In the genomic region with DNA sequence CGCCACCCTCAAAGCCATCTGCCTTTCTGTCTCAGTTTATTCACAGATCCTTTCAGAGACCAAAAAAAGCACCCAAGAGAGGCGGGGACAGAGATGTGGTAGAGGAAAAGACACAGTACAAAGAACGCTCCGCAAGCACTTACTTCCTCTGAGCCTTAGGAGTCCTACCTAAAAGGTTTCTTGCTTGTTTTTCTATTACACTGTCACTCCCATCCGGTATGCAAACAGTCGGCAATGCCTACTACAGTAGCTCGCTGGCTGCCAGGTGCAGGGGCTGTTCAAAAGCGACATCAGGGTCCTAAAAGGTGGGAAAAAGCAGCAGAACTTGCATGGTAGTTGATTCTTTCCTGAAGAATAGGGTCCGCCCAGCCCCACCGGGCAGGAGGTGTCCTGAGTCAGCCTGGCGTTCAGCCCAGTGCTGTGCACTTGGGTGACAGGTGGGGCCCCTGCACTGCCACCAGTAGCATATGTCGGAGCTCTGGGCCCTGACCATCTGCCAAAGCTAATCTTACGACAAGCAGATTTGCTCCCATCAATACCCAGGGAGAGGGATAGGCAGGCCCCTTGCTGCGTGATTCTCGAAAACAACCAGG, we compare ENCODE assay signal across 8 cellular contexts. TPM values are rescaled to one million over a fixed set of nuclear protein-coding genes. Genes with fewer than 3 reads are reported as not detected.
DNase-seq lines count a peak whose midpoint lies in the region; ATAC-seq and TF ChIP-seq lines count a peak whose summit lies in the region.

No MANE protein-coding gene starts in this region.

- no peak for TF ChIP-seq EP300 in suprapubic skin (IDR thresholded peaks at IDR 0.05)

- no peak overlapping the region for H3K23ac ChIP-seq in mesendoderm (ENCODE audit: low read length)

- TF ChIP-seq CTCF in dorsolateral prefrontal cortex (IDR thresholded peaks at IDR 0.05 in 54 of 56, conservative IDR thresholded peaks at IDR 0.05 in 2 of 56; ENCODE audit: low read depth in 1 of 56, partially characterized antibody in 56 of 56) (no peak), suprapubic skin (IDR thresholded peaks at IDR 0.05) (no peak)

- H3K79me2 ChIP-seq in Karpas-422 (ENCODE audit: low read length) (peaks cover 24% of the 10 kb centered on the region), mesendoderm (ENCODE audit: control insufficient read depth, insufficient read depth, low read length) (no peaks in the 10 kb centered on the region)

- no peaks in the 10 kb centered on the region for H3K9me3 ChIP-seq in Karpas-422 (ENCODE audit: low read length)
- H3K9me3 ChIP-seq in suprapubic skin: no peaks in the 10 kb centered on the region

- intact Hi-C loops in dorsolateral prefrontal cortex (cut with DNase I): loop anchor here in 1 of 2 donors (10.0 kb wide), 1 partner anchor 147 kb away; a partner anchor contains a TSS

- H3K9ac ChIP-seq in Karpas-422 (ENCODE audit: low read length) (peak overlapping the region; percentile 80), mesendoderm (ENCODE audit: low read length) (peak overlapping the region; percentile 81)

- H3K18ac ChIP-seq in mesendoderm (ENCODE audit: low read length): no peak overlapping the region

- ATAC-seq in GM21723 (IDR thresholded peaks at IDR 0.05; ENCODE audit: unreplicated experiment): peak; percentile 26
- peak; percentile 5 to 25 for ATAC-seq in activated CD4-positive, CD25-positive, alpha-beta regulatory T cell treated with anti-CD3 and anti-CD28 coated beads, Interleukin-2, amount 50 U/mL, for 24 hours

- no peaks in the 10 kb centered on the region for H3K36me3 ChIP-seq in Karpas-422 (ENCODE audit: insufficient read depth, low read length)
- no peaks in the 10 kb centered on the region for H3K36me3 ChIP-seq in mesendoderm (ENCODE audit: control insufficient read depth, insufficient read depth, low read length)
- H3K36me3 ChIP-seq in suprapubic skin: no peaks in the 10 kb centered on the region

- no peak overlapping the region for H4K5ac ChIP-seq in mesendoderm (ENCODE audit: low read length)

- H3K9me2 ChIP-seq in Karpas-422 (replicated peaks; ENCODE audit: insufficient read depth, low read length): no peaks in the 10 kb centered on the region

- H3K4me3 ChIP-seq in Karpas-422 (ENCODE audit: low read length) (peak overlapping the region; percentile 90), dorsolateral prefrontal cortex (peak overlapping the region; percentile 67 to 100 (median 96)), mesendoderm (ENCODE audit: low read length) (peak overlapping the region; percentile 85), suprapubic skin (peak overlapping the region; percentile 94)

- H2BK15ac ChIP-seq in mesendoderm (replicated peaks; ENCODE audit: low read depth): no peak overlapping the region

- DNase-seq in ELR (ENCODE audit: low read depth) (peak; percentile 37), Karpas-422 (peak; percentile 57), dorsolateral prefrontal cortex (peak in 3 of 10 donors; percentile 31 to 73 (median 51)), mesendoderm (no peak), suprapubic skin (ENCODE audit: low spot score in 2 of 2) (no peak), mesenteric fat pad (ENCODE audit: low spot score) (no peak)

- no peak for TF ChIP-seq POLR2A in suprapubic skin (IDR thresholded peaks at IDR 0.05)

- no peaks in the 10 kb centered on the region for H4K20me1 ChIP-seq in Karpas-422 (ENCODE audit: insufficient read depth, low read depth, low read length)

- peak overlapping the region; percentile 77 for H3K4me2 ChIP-seq in Karpas-422 (ENCODE audit: low read depth, low read length, poor library complexity, severe bottlenecking)
- peak overlapping the region; percentile 56 for H3K4me2 ChIP-seq in mesendoderm (ENCODE audit: low read length)

- no peak overlapping the region for H2BK5ac ChIP-seq in mesendoderm (ENCODE audit: low read length)

- no peak overlapping the region for H2AK5ac ChIP-seq in mesendoderm (ENCODE audit: low read length)

- H3K27ac ChIP-seq in Karpas-422 (ENCODE audit: low read length) (peak overlapping the region; percentile 52), dorsolateral prefrontal cortex (peak overlapping the region in 42 of 59 donors; percentile 20 to 92 (median 72)), mesendoderm (ENCODE audit: low read depth, low read length) (no peak overlapping the region), suprapubic skin (peak overlapping the region; percentile 87)

- no peak overlapping the region for H3K4ac ChIP-seq in mesendoderm (ENCODE audit: low read depth, low read length)

- H4K8ac ChIP-seq in mesendoderm (ENCODE audit: low read depth, low read length): no peak overlapping the region

- no peak overlapping the region for H2BK120ac ChIP-seq in mesendoderm (ENCODE audit: low read depth, low read length)

- H3K79me1 ChIP-seq in mesendoderm (ENCODE audit: low read length): peaks cover 2% of the 10 kb centered on the region

- no CpG with 5 or more reads among the region's 15 CpGs for WGBS in mesendoderm (ENCODE audit: extremely low coverage, insufficient coverage, low lambda C conversion rate)
- WGBS in suprapubic skin: 16% methylated on average over 11 of the region's 15 CpGs

- peaks cover 21% of the 10 kb centered on the region for H3K4me1 ChIP-seq in Karpas-422 (ENCODE audit: low read length)
- peaks cover 2% of the 10 kb centered on the region for H3K4me1 ChIP-seq in mesendoderm (ENCODE audit: control insufficient read depth, low read depth, low read length)
- H3K4me1 ChIP-seq in suprapubic skin: peaks cover 28% of the 10 kb centered on the region

- H3K27me3 ChIP-seq in Karpas-422 (ENCODE audit: low read length): no peaks in the 10 kb centered on the region
- H3K27me3 ChIP-seq in dorsolateral prefrontal cortex: no peaks in the 10 kb centered on the region
- no peaks in the 10 kb centered on the region for H3K27me3 ChIP-seq in mesendoderm (ENCODE audit: insufficient read depth, low read length, poor library complexity)
- no peaks in the 10 kb centered on the region for H3K27me3 ChIP-seq in suprapubic skin

- peak overlapping the region; percentile 92 for H3K56ac ChIP-seq in mesendoderm (ENCODE audit: low read length)

- peak overlapping the region; percentile 25 for H2AFZ ChIP-seq in Karpas-422 (ENCODE audit: low read length)

RNA-seq across cellular contexts. Expression of a gene that starts 0.7 kb away (rescaled TPM):
- 28.4 and 30.7 TPM in 2 replicates for total RNA-seq in Karpas-422 (2014; rRNA removed; shearing (Covaris generic); ENCODE audit: low replicate concordance)
- 100 to 1,000 TPM in 7 of 120 experiments, 10 to 100 TPM in 113; 51.1 to 113 (median 76.1) TPM for total RNA-seq in dorsolateral prefrontal cortex
- polyA plus RNA-seq in mesendoderm (2013, experiment 1 of 2): 2.5 TPM
- 2.4 TPM for polyA plus RNA-seq in mesendoderm (2013, experiment 2 of 2)
- 10 to 100 TPM; 15.3 to 20.9 (median 16.5) TPM for total RNA-seq in suprapubic skin
- total RNA-seq in mesenteric fat pad: 25.5 TPM

RNA-seq across cellular contexts. Expression of a gene that starts 30.1 kb away (rescaled TPM):
- 26.6 and 34.7 TPM in 2 replicates for total RNA-seq in Karpas-422 (2014; rRNA removed; shearing (Covaris generic); ENCODE audit: low replicate concordance)
- total RNA-seq in dorsolateral prefrontal cortex (100 to 1,000 TPM in 11 of 120 experiments, 10 to 100 TPM in 109; 62.3 to 111 (median 85.4) TPM), suprapubic skin (10 to 100 TPM; 36.4 to 52.9 (median 45.2) TPM), mesenteric fat pad (355 TPM)
- 95.3 TPM for polyA plus RNA-seq in mesendoderm (2013, experiment 1 of 2)
- polyA plus RNA-seq in mesendoderm (2013, experiment 2 of 2): 94.4 TPM

RNA-seq across cellular contexts. Expression of a gene that starts 40.1 kb away (rescaled TPM):
- total RNA-seq in Karpas-422 (2014; rRNA removed; shearing (Covaris generic); ENCODE audit: low replicate concordance): not detected in 2 replicates
- 1 to 10 TPM in 72 of 120 experiments, under 1 TPM in 17, not detected in 31; 0.56 to 3.3 (median 1.4) TPM for total RNA-seq in dorsolateral prefrontal cortex
- polyA plus RNA-seq in mesendoderm (2013, experiment 1 of 2): 1.5 TPM
- 2.0 TPM for polyA plus RNA-seq in mesendoderm (2013, experiment 2 of 2)
- total RNA-seq in suprapubic skin: 1 to 10 TPM; 1.2 to 7.8 (median 4.4) TPM
- total RNA-seq in mesenteric fat pad: 0.67 TPM

Comparison
In these comparisons a context has a peak if more than half of its experiments do, and no peak if none do; other contexts are left out.
1. DNase-seq: peak in ELR (single experiment) and Karpas-422 (single experiment); none in mesendoderm (single experiment), suprapubic skin (0 of 2) and mesenteric fat pad (single experiment).
2. Peak in every context shown above with its lines, with median percentiles within 50 percentile points of each other: H3K4me3 ChIP-seq.